9 cellular contexts compared by ENCODE assay signal in the genomic region with DNA sequence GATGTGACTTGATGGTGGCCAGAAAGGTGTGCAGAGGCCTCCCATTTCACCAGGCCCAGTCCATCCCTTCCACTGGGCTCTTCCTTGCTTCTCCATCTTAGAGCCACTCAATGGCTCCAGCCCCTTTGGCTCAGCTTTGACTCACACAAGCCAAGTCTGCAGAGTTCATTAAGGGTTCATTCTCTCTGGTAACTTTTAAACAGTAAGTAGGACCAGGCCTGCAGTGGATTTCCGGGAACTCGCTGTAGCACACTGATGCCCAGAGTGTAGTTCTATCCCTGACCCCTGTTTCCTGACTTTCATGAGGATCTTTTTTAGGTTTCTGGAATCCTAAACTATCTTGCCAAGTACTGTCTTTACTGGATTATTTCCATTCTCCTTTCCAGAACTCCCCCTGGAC. TPM values are rescaled to one million over a fixed set of nuclear protein-coding genes. Genes with fewer than 3 reads are reported as not detected.
"Had no signal": no experiment of that assay in that cellular context is flagged by ENCODE, and none has a peak within 500 bp of the region (broad histone marks: within the 10 kb centered on the region; RNA-seq: fewer than 3 reads in every experiment).

No MANE protein-coding gene starts in this region.

RNA-seq across cellular contexts. Expression of a gene that starts 11.9 kb away (rescaled TPM):
- total RNA-seq: LHCN-M2, MCF 10A, NCI-H460, OCI-LY7, PC-9, Right ventricle myocardium inferior, RPMI7951, SJSA1 had no signal
- polyA plus RNA-seq: SK-N-SH had no signal

RNA-seq across cellular contexts. Expression of a gene that starts 25.2 kb away (rescaled TPM):
- total RNA-seq: LHCN-M2, MCF 10A, NCI-H460, OCI-LY7, PC-9, Right ventricle myocardium inferior, RPMI7951, SJSA1 had no signal
- polyA plus RNA-seq: SK-N-SH had no signal

RNA-seq across cellular contexts. Expression of a gene that starts 50.3 kb away (rescaled TPM):
- total RNA-seq: LHCN-M2, MCF 10A, NCI-H460, OCI-LY7, PC-9, Right ventricle myocardium inferior, RPMI7951, SJSA1 had no signal
- polyA plus RNA-seq: SK-N-SH had no signal
